17 cellular contexts compared by ENCODE assay signal in genomic region chr7:128356546-128357365, GRCh38. TPM values are rescaled to one million over a fixed set of nuclear protein-coding genes. Genes with fewer than 3 reads are reported as not detected.
A peak's percentile ranks its signal among the peaks of the same experiment; 100 is the strongest.
DNase-seq lines count a peak whose midpoint lies in the region; ATAC-seq, FAIRE-seq and TF ChIP-seq lines count a peak whose summit lies in the region.
"Had no signal": no experiment of that assay in that cellular context is flagged by ENCODE, and none has a peak within 500 bp of the region (broad histone marks: within the 10 kb centered on the region; RNA-seq: fewer than 3 reads in every experiment).

No MANE protein-coding gene starts in this region.

- H3K36me3 ChIP-seq in SK-N-SH (replicated peaks in 1 of 2; ENCODE audit: control insufficient read depth in 1 of 2, insufficient read depth in 2 of 2, low read length in 1 of 2) (no peaks in the 10 kb centered on the region), small intestine (ENCODE audit: control insufficient read depth in 2 of 2, insufficient read depth in 2 of 2, low read length in 2 of 2) (no peaks in the 10 kb centered on the region)
- H3K36me3 ChIP-seq: BLaER1 had no signal

- H3K9me3 Mint-ChIP-seq in HFFc6 (no peaks in the 10 kb centered on the region), progenitor cell of endocrine pancreas (ENCODE audit: low read depth) (no peaks in the 10 kb centered on the region)
- H3K9me3 Mint-ChIP-seq: GM23338 had no signal

- H4K20me1 ChIP-seq in SK-N-SH (ENCODE audit: insufficient read depth), result no peaks in the 10 kb centered on the region
- H4K20me1 ChIP-seq: BLaER1 had no signal

- H3K9me3 ChIP-seq in SK-N-SH (no peaks in the 10 kb centered on the region), small intestine (ENCODE audit: control insufficient read depth, low read depth) (no peaks in the 10 kb centered on the region)

- H3K36me3 Mint-ChIP-seq in HFFc6 (ENCODE audit: low read depth) (no peaks in the 10 kb centered on the region), progenitor cell of endocrine pancreas (ENCODE audit: insufficient read depth) (no peaks in the 10 kb centered on the region)

- no peaks in the 10 kb centered on the region for H3K9me2 ChIP-seq in SK-N-SH

- no peaks in the 10 kb centered on the region for H3F3A ChIP-seq in SK-N-SH (replicated peaks; ENCODE audit: insufficient read depth)

- no peak for ATAC-seq in GM18511 (IDR thresholded peaks at IDR 0.05; ENCODE audit: unreplicated experiment)
- ATAC-seq: GM23338, PC-3 had no signal

- H3K79me2 ChIP-seq in SK-N-SH (ENCODE audit: insufficient read depth), result no peaks in the 10 kb centered on the region

- peak overlapping the region in 1 of 2 experiments; percentile 100; a peak in 2 of 4 replicates for H3K27ac ChIP-seq in SK-N-SH (ENCODE audit: low read depth in 2 of 2, low read length in 1 of 2)
- H3K27ac ChIP-seq in small intestine (ENCODE audit: low read depth in 1 of 2, low read length in 1 of 2), result no peak overlapping the region
- H3K27ac ChIP-seq: BLaER1 had no signal

- no peak overlapping the region for H3K9ac ChIP-seq in SK-N-SH
- H3K9ac ChIP-seq: BLaER1 had no signal

- no peak overlapping the region for H3K4me2 ChIP-seq in SK-N-SH
- H3K4me2 ChIP-seq: BLaER1, GM23338 had no signal

- no peak overlapping the region for H2AFZ ChIP-seq in SK-N-SH (ENCODE audit: low read depth)
- H2AFZ ChIP-seq: GM23338 had no signal

- CTCF ChIA-PET in SK-N-SH (lab: Yijun Ruan, JAX), result interaction anchor here (1.1 to 20.2 kb wide), 10 partner anchors 9 to 147 kb away, joined by 3 to 493 read pairs (median 5); partner anchors contain the start of genes METTL2B and RBM28

- H3K27me3 Mint-ChIP-seq in HFFc6 (ENCODE audit: insufficient read depth), result peaks cover 63% of the 10 kb centered on the region
- peaks cover 77% of the 10 kb centered on the region for H3K27me3 Mint-ChIP-seq in progenitor cell of endocrine pancreas

- DNase-seq in HFFc6, result peak; percentile 6
- DNase-seq in SK-N-SH, result peak; percentile 75
- DNase-seq in left kidney (ENCODE audit: low read depth, low spot score), result peak; percentile 34
- DNase-seq in progenitor cell of endocrine pancreas (ENCODE audit: low spot score, unreplicated experiment), result no peak
- DNase-seq in activated naive CD4-positive, alpha-beta T cell treated with Interleukin-2 at 50 U/mL for 16 hours, result no peak
- DNase-seq in small intestine, result no peak
- no peak for DNase-seq in NCI-H82 (lab: John Stamatoyannopoulos, UW)
- DNase-seq: KG1, NCI-H1092, NCI-H2107, NCI-H345, NCI-H69 had no signal

- H3K27ac Mint-ChIP-seq in HFFc6 (no peak overlapping the region), progenitor cell of endocrine pancreas (peak overlapping the region; percentile 80)
- H3K27ac Mint-ChIP-seq: GM23338 had no signal

- H3K4me1 Mint-ChIP-seq in HFFc6 (ENCODE audit: low read depth), result peaks cover 15% of the 10 kb centered on the region
- peaks cover 10% of the 10 kb centered on the region for H3K4me1 Mint-ChIP-seq in progenitor cell of endocrine pancreas (ENCODE audit: low read depth)

- POLR2A ChIA-PET in SK-N-SH (lab: Yijun Ruan, JAX), result interaction anchor here (0.9 to 3.5 kb wide), 14 partner anchors 8 to 120 kb away, joined by 3 to 37 read pairs (median 6); partner anchors contain the start of genes METTL2B and RBM28

- 38% methylated on average over 3 of the region's 3 CpGs for WGBS in SK-N-SH (ENCODE audit: low lambda C conversion rate)
- 70 to 82% (median 75%) methylated on average over 3 of the region's 3 CpGs for WGBS in small intestine, 3 donors

- no peak overlapping the region for H3K4me3 ChIP-seq in SK-N-SH (ENCODE audit: low read depth in 2 of 2, low read length in 1 of 2)
- H3K4me3 ChIP-seq in small intestine (ENCODE audit: low read depth in 1 of 2, low read length in 2 of 2), result no peak overlapping the region
- H3K4me3 ChIP-seq: BLaER1, GM23338 had no signal

- FAIRE-seq in small intestine (lab: Jason Lieb, UNC), result no peak

- H3K27me3 ChIP-seq in SK-N-SH (ENCODE audit: insufficient read depth) (peaks cover 8% of the 10 kb centered on the region), small intestine (ENCODE audit: control insufficient read depth in 2 of 2, insufficient read depth in 2 of 2, low read length in 2 of 2) (peaks cover 11 to 18% of the 10 kb centered on the region in 2 donors)

- TF ChIP-seq EP300 in SK-N-SH (IDR thresholded peaks at IDR 0.05; ENCODE audit: borderline replicate concordance in 1 of 2, low read depth in 1 of 2, low read length in 1 of 2), result peak in 1 of 2 experiments; percentile 94; a peak in 2 of 4 replicates

- H3K4me1 ChIP-seq in SK-N-SH (ENCODE audit: control insufficient read depth in 1 of 2, insufficient read depth in 2 of 2, low read depth in 1 of 2, low read length in 1 of 2) (peaks cover 0 to 57% of the 10 kb centered on the region in 2 experiments; a peak in 2 of 4 replicates), small intestine (ENCODE audit: control insufficient read depth in 2 of 2, insufficient read depth in 1 of 2, low read depth in 1 of 2, low read length in 1 of 2) (no peaks in the 10 kb centered on the region)

- TF ChIP-seq RAD21 in SK-N-SH (IDR thresholded peaks at IDR 0.05; ENCODE audit: low read length), result peak; percentile 13; the same call in 1 of the 2 replicates

- H3K4me3 Mint-ChIP-seq in HFFc6 (no peak overlapping the region), progenitor cell of endocrine pancreas (ENCODE audit: low read depth) (no peak overlapping the region)
- H3K4me3 Mint-ChIP-seq: GM23338 had no signal

- TF ChIP-seq CTCF in HFFc6 (IDR thresholded peaks at IDR 0.05), result no peak
- TF ChIP-seq CTCF in SK-N-SH (IDR thresholded peaks at IDR 0.05), result no peak
- TF ChIP-seq CTCF in progenitor cell of endocrine pancreas (IDR thresholded peaks at IDR 0.05; ENCODE audit: unreplicated experiment), result no peak

TF ChIP-seq in SK-N-SH, 30 proteins besides CTCF, POLR2A, EP300 and RAD21 (continues in another document):
- TF ChIP-seq TAF1 (IDR thresholded peaks at IDR 0.05; ENCODE audit: borderline replicate concordance, low read depth, low read length), result no peak
- no peak for TF ChIP-seq POLR2AphosphoS5 (IDR thresholded peaks at IDR 0.05; ENCODE audit: low read depth, low read length)
- peak; percentile 78 for TF ChIP-seq RCOR1 (IDR thresholded peaks at IDR 0.05; ENCODE audit: low read length)
- TF ChIP-seq TCF12 (IDR thresholded peaks at IDR 0.05), result peak; percentile 58
- TF ChIP-seq GATA2 (CRISPR knock-in tag; IDR thresholded peaks at IDR 0.05), result peak; percentile 25; the same call in 1 of the 2 replicates
- TF ChIP-seq SMC3 (IDR thresholded peaks at IDR 0.05; ENCODE audit: low read depth, low read length), result no peak; the same call in 1 of the 2 replicates
- TF ChIP-seq ZBTB33 (IDR thresholded peaks at IDR 0.05; ENCODE audit: borderline replicate concordance, low read depth), result no peak
- TF ChIP-seq EZH2phosphoT487 (IDR thresholded peaks at IDR 0.05; ENCODE audit: borderline replicate concordance, low read depth), result no peak
- no peak for TF ChIP-seq RFX5 (IDR thresholded peaks at IDR 0.05; ENCODE audit: low read length)
- TF ChIP-seq NRF1 (IDR thresholded peaks at IDR 0.05; ENCODE audit: low read depth, low read length), result no peak
- TF ChIP-seq MXI1 (IDR thresholded peaks at IDR 0.05; ENCODE audit: low read depth, low read length), result peak; percentile 70; the same call in 1 of the 2 replicates
- no peak for TF ChIP-seq USF1 (IDR thresholded peaks at IDR 0.05; ENCODE audit: borderline replicate concordance, low read depth)
- peak; percentile 70 for TF ChIP-seq CHD2 (IDR thresholded peaks at IDR 0.05; ENCODE audit: low read length, partially characterized antibody)
- no peak for TF ChIP-seq YY1 (IDR thresholded peaks at IDR 0.05; ENCODE audit: low read depth)

RNA-seq across cellular contexts. Expression of gene PRRT4, which starts 4.7 kb away (rescaled TPM):
- total RNA-seq in HFFc6 (2021; fragmentation: NEBNext Ultra II Directional; extraction: Animal tissue kit (Norgen Biotek cat#: 25700)), result not detected
- 1.5 and 3.4 TPM in 2 replicates for polyA plus RNA-seq in SK-N-SH (2012; rRNA removed)
- 1.8 and 5.2 TPM in 2 replicates for polyA plus RNA-seq in SK-N-SH (2012; cell fraction: cytosol; rRNA removed)
- 8.1 and 19.1 TPM in 2 replicates for polyA plus RNA-seq in SK-N-SH (2012; cell fraction: nucleus; rRNA removed)
- 0.86 and 2.9 TPM in 2 replicates for total RNA-seq in progenitor cell of endocrine pancreas
- polyA plus RNA-seq in small intestine, result 1 to 10 TPM in 1 of 3 donors, not detected in 2; 1.3 TPM
- total RNA-seq: M059J had no signal

RNA-seq across cellular contexts. Expression of gene RBM28, which starts 13.0 kb away (rescaled TPM):
- 10 to 100 TPM; 36.1 to 44.4 (median 37.8) TPM for total RNA-seq in HFFc6 (2021; fragmentation: NEBNext Ultra II Directional; extraction: Animal tissue kit (Norgen Biotek cat#: 25700))
- polyA plus RNA-seq in SK-N-SH (2012; rRNA removed) (29.1 and 33.0 TPM in 2 replicates), small intestine (10 to 100 TPM; 11.2 to 15.1 (median 14.1) TPM)
- 23.7 and 24.9 TPM in 2 replicates for polyA plus RNA-seq in SK-N-SH (2012; cell fraction: cytosol; rRNA removed)
- polyA plus RNA-seq in SK-N-SH (2012; cell fraction: nucleus; rRNA removed), result 72.3 and 94.0 TPM in 2 replicates
- total RNA-seq in progenitor cell of endocrine pancreas, result 51.0 and 56.7 TPM in 2 replicates

RNA-seq across cellular contexts. Expression of gene IMPDH1, which starts 53.0 kb away (rescaled TPM):
- 100 to 1,000 TPM in 1 of 6 experiments, 10 to 100 TPM in 5; 81.8 to 107 (median 93.3) TPM for total RNA-seq in HFFc6 (2021; fragmentation: NEBNext Ultra II Directional; extraction: Animal tissue kit (Norgen Biotek cat#: 25700))
- polyA plus RNA-seq in SK-N-SH (2012; rRNA removed) (80.4 and 82.0 TPM in 2 replicates), small intestine (10 to 100 TPM in 2 of 3 donors, 1 to 10 TPM in 1; 4.5 to 19.0 (median 11.3) TPM)
- polyA plus RNA-seq in SK-N-SH (2012; cell fraction: cytosol; rRNA removed), result 32.4 and 59.8 TPM in 2 replicates
- polyA plus RNA-seq in SK-N-SH (2012; cell fraction: nucleus; rRNA removed), result 120 and 129 TPM in 2 replicates
- total RNA-seq in progenitor cell of endocrine pancreas, result 23.4 and 28.4 TPM in 2 replicates

Comparison
In these comparisons a context has a peak if more than half of its experiments do, and no peak if none do; other contexts are left out.
1. DNase-seq: peak in HFFc6 (single experiment), SK-N-SH (single experiment) and left kidney (single experiment); none in progenitor cell of endocrine pancreas (single experiment), activated naive CD4-positive, alpha-beta T cell treated with Interleukin-2 at 50 U/mL for 16 hours (single experiment), small intestine (single experiment) and NCI-H82 (single experiment).